ENCODE assay signal across 15 cellular contexts in the genomic region with DNA sequence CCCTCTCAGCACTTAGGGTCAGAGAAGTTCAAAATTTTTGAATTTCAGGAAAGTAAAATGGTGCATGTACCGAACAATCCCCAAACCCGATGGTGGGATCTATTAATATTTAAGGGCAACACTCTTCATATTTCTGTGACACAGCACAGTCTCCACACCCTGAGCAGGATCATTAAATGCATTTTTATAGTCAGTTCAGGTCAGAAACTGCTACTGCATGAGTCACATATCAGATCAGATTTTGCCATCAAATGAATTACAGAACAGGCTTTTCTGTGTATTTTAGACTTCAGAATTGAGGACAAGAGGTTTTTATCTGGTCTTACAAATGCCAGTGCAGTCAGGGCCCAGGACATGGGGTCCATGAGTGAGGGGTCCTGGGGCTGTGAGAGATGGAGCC.
A peak's percentile ranks its signal among the peaks of the same experiment; 100 is the strongest.
DNase-seq lines count a peak whose midpoint lies in the region; ATAC-seq and TF ChIP-seq lines count a peak whose summit lies in the region.
"Had no signal": no experiment of that assay in that cellular context is flagged by ENCODE, and none has a peak within 500 bp of the region (broad histone marks: within the 10 kb centered on the region; RNA-seq: fewer than 3 reads in every experiment).

No MANE protein-coding gene starts in this region.

- 0 out of 2 replicates have a peak overlapping the region, but pooled peaks have one; percentile 17 for H3K27ac ChIP-seq in PC-9

- CTCF ChIA-PET in PC-9 (lab: Charles Lee): no interaction called here

- no peaks in the 10 kb centered on the region for H3K9me2 ChIP-seq in PC-9 (ENCODE audit: insufficient read depth)

- H3K27me3 Mint-ChIP-seq in type B pancreatic cell: no peaks in the 10 kb centered on the region

- in situ Hi-C loops in G401 (cut with HindIII; ENCODE audit: low sequenced_read_pairs): no loop called here

- H2AFZ ChIP-seq in PC-9: no peak overlapping the region

- peaks cover 67% of the 10 kb centered on the region for H3K4me1 ChIP-seq in PC-9 (replicated peaks; ENCODE audit: insufficient read depth)
- H3K4me1 ChIP-seq: HAP-1 had no signal

- no peaks in the 10 kb centered on the region for H3K36me3 Mint-ChIP-seq in type B pancreatic cell
- H3K36me3 Mint-ChIP-seq: CD14-positive monocyte; CD8-positive, alpha-beta memory T cell; IgD-negative memory B cell had no signal

- no peak overlapping the region for H3K4me3 Mint-ChIP-seq in type B pancreatic cell
- H3K4me3 Mint-ChIP-seq: CD14-positive monocyte; CD8-positive, alpha-beta memory T cell; IgD-negative memory B cell had no signal

- POLR2A ChIA-PET in PC-9 (lab: Charles Lee; ENCODE audit: unreplicated experiment): no interaction called here

- TF ChIP-seq CTCF in PC-9 (conservative IDR thresholded peaks at IDR 0.05): no peak
- TF ChIP-seq CTCF in type B pancreatic cell (conservative IDR thresholded peaks at IDR 0.05): no peak

- peaks cover 47% of the 10 kb centered on the region for H3F3A ChIP-seq in PC-9 (ENCODE audit: insufficient read depth, low read depth)

- H3K9me3 ChIP-seq in PC-9 (ENCODE audit: insufficient read depth, low read depth): no peaks in the 10 kb centered on the region
- H3K9me3 ChIP-seq: Caco-2, HAP-1 had no signal

- peak overlapping the region; percentile 36 for H3K27ac Mint-ChIP-seq in type B pancreatic cell
- H3K27ac Mint-ChIP-seq: CD8-positive, alpha-beta memory T cell; IgD-negative memory B cell had no signal

- intact Hi-C loops in PC-9 (cut with micrococcal nuclease; ENCODE audit: unreplicated experiment) (no loop called here), left colon (cut with DNase I, micrococcal nuclease) (no loop called here)

- H3K36me3 ChIP-seq in PC-9 (ENCODE audit: low read depth): no peaks in the 10 kb centered on the region
- H3K36me3 ChIP-seq: HAP-1 had no signal

- peak; percentile 33; the same call in 1 of the 3 replicates for ATAC-seq in SK-N-SH treated with all-trans-retinoic acid at 6 μM for 48 hours
- peak; percentile 62 for ATAC-seq in left colon
- ATAC-seq in GM19467 (IDR thresholded peaks at IDR 0.05; ENCODE audit: unreplicated experiment): no peak
- ATAC-seq: GM12878 had no signal

- DNase-seq in PC-9: peak in 1 of 2 experiments; percentile 60
- DNase-seq in left colon: no peak
- no peak for DNase-seq in type B pancreatic cell (ENCODE audit: extremely low spot score, unreplicated experiment)
- DNase-seq in NCI-H82 (lab: John Stamatoyannopoulos, UW): no peak
- no peak for DNase-seq in DMS114 treated with DMSO at 0.1 percent for 48 hours (lab: John Stamatoyannopoulos, UW; ENCODE audit: unreplicated experiment)
- no peak for DNase-seq in G401 (ENCODE audit: low spot score)
- DNase-seq: Caco-2; CD8-positive, alpha-beta memory T cell; DMS53 had no signal

- 0 out of 2 replicates have a peak, but pooled peaks cover 7% of the 10 kb centered on the region for H3K79me2 ChIP-seq in PC-9 (ENCODE audit: low read depth)

- no peaks in the 10 kb centered on the region for H3K27me3 ChIP-seq in PC-9 (ENCODE audit: insufficient read depth, low read depth)

- H3K4me2 ChIP-seq in PC-9: peak overlapping the region; percentile 32

- no peak overlapping the region for H3K4me3 ChIP-seq in PC-9
- H3K4me3 ChIP-seq: GM12878, HAP-1 had no signal

- BruUV-seq in PC-9 (replicated peaks; lab: Mats Ljungman, UMichigan): no TSS peak

- peaks cover 25% of the 10 kb centered on the region for H3K4me1 Mint-ChIP-seq in type B pancreatic cell (ENCODE audit: unreplicated experiment)
- H3K4me1 Mint-ChIP-seq: CD8-positive, alpha-beta memory T cell; IgD-negative memory B cell had no signal

- H3K9me3 Mint-ChIP-seq in type B pancreatic cell: no peaks in the 10 kb centered on the region

- no peaks in the 10 kb centered on the region for H4K20me1 ChIP-seq in PC-9 (ENCODE audit: insufficient read depth)

TF ChIP-seq in SK-N-SH treated with all-trans-retinoic acid at 6 μM for 48 hours, 23 proteins besides CTCF, POLR2A, EP300 and RAD21:
- TF ChIP-seq, protein P1, sequence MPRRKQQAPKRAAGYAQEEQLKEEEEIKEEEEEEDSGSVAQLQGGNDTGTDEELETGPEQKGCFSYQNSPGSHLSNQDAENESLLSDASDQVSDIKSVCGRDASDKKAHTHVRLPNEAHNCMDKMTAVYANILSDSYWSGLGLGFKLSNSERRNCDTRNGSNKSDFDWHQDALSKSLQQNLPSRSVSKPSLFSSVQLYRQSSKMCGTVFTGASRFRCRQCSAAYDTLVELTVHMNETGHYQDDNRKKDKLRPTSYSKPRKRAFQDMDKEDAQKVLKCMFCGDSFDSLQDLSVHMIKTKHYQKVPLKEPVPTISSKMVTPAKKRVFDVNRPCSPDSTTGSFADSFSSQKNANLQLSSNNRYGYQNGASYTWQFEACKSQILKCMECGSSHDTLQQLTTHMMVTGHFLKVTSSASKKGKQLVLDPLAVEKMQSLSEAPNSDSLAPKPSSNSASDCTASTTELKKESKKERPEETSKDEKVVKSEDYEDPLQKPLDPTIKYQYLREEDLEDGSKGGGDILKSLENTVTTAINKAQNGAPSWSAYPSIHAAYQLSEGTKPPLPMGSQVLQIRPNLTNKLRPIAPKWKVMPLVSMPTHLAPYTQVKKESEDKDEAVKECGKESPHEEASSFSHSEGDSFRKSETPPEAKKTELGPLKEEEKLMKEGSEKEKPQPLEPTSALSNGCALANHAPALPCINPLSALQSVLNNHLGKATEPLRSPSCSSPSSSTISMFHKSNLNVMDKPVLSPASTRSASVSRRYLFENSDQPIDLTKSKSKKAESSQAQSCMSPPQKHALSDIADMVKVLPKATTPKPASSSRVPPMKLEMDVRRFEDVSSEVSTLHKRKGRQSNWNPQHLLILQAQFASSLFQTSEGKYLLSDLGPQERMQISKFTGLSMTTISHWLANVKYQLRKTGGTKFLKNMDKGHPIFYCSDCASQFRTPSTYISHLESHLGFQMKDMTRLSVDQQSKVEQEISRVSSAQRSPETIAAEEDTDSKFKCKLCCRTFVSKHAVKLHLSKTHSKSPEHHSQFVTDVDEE (CRISPR knock-in tag; IDR thresholded peaks at IDR 0.05): no peak
- no peak for TF ChIP-seq PPARA (CRISPR knock-in tag; IDR thresholded peaks at IDR 0.05; ENCODE audit: borderline replicate concordance)
- TF ChIP-seq RARB (CRISPR knock-in tag; IDR thresholded peaks at IDR 0.05): no peak
- TF ChIP-seq, protein P2, sequence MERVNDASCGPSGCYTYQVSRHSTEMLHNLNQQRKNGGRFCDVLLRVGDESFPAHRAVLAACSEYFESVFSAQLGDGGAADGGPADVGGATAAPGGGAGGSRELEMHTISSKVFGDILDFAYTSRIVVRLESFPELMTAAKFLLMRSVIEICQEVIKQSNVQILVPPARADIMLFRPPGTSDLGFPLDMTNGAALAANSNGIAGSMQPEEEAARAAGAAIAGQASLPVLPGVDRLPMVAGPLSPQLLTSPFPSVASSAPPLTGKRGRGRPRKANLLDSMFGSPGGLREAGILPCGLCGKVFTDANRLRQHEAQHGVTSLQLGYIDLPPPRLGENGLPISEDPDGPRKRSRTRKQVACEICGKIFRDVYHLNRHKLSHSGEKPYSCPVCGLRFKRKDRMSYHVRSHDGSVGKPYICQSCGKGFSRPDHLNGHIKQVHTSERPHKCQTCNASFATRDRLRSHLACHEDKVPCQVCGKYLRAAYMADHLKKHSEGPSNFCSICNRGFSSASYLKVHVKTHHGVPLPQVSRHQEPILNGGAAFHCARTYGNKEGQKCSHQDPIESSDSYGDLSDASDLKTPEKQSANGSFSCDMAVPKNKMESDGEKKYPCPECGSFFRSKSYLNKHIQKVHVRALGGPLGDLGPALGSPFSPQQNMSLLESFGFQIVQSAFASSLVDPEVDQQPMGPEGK (CRISPR knock-in tag; IDR thresholded peaks at IDR 0.05; ENCODE audit: borderline replicate concordance): no peak
- TF ChIP-seq, protein P3, sequence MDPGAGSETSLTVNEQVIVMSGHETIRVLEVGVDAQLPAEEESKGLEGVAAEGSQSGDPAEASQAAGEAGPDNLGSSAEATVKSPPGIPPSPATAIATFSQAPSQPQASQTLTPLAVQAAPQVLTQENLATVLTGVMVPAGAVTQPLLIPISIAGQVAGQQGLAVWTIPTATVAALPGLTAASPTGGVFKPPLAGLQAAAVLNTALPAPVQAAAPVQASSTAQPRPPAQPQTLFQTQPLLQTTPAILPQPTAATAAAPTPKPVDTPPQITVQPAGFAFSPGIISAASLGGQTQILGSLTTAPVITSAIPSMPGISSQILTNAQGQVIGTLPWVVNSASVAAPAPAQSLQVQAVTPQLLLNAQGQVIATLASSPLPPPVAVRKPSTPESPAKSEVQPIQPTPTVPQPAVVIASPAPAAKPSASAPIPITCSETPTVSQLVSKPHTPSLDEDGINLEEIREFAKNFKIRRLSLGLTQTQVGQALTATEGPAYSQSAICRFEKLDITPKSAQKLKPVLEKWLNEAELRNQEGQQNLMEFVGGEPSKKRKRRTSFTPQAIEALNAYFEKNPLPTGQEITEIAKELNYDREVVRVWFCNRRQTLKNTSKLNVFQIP (CRISPR knock-in tag; IDR thresholded peaks at IDR 0.05; ENCODE audit: borderline replicate concordance, low read depth): no peak
- no peak for TF ChIP-seq ZFP3 (CRISPR knock-in tag; IDR thresholded peaks at IDR 0.05)
